In genomic region chr2:202322435-202322834, GRCh38 we compare ENCODE assay signal across 21 cellular contexts. TPM values are rescaled to one million over a fixed set of nuclear protein-coding genes. Genes with fewer than 3 reads are reported as not detected.
DNase-seq lines count a peak whose midpoint lies in the region; ATAC-seq, FAIRE-seq and TF ChIP-seq lines count a peak whose summit lies in the region.
"Had no signal": no experiment of that assay in that cellular context is flagged by ENCODE, and none has a peak within 500 bp of the region (broad histone marks: within the 10 kb centered on the region; RNA-seq: fewer than 3 reads in every experiment).

No MANE protein-coding gene starts in this region.

- H3K4me2 ChIP-seq in A549 (no peak overlapping the region), smooth muscle cell (no peak overlapping the region)
- H3K4me2 ChIP-seq: BLaER1 treated with 17β-estradiol and CSF1 and Interleukin-3, amounts not matched to agents 10 nM and 100 nM had no signal

- no peaks in the 10 kb centered on the region for H4K20me1 ChIP-seq in smooth muscle cell (ENCODE audit: low read depth)
- H4K20me1 ChIP-seq: BLaER1 treated with 17β-estradiol and CSF1 and Interleukin-3, amounts not matched to agents 10 nM and 100 nM had no signal

- H3K27me3 ChIP-seq in esophagus muscularis mucosa (no peaks in the 10 kb centered on the region), smooth muscle cell (ENCODE audit: low read depth) (no peaks in the 10 kb centered on the region)
- H3K27me3 ChIP-seq: BLaER1 treated with 17β-estradiol and CSF1 and Interleukin-3, amounts not matched to agents 10 nM and 100 nM had no signal

- peaks cover 2% of the 10 kb centered on the region for H3K4me1 Mint-ChIP-seq in T-helper 17 cell
- H3K4me1 Mint-ChIP-seq: B cell had no signal

- POLR2A ChIA-PET in A549 (lab: Yijun Ruan, JAX) = no interaction called here

- no peak for TF ChIP-seq CTCF in A549 (IDR thresholded peaks at IDR 0.05)
- TF ChIP-seq CTCF in esophagus muscularis mucosa (IDR thresholded peaks at IDR 0.05) = no peak
- TF ChIP-seq CTCF in smooth muscle cell (IDR thresholded peaks at IDR 0.05; ENCODE audit: borderline replicate concordance, insufficient read depth, poor library complexity, severe bottlenecking) = no peak

- no peak overlapping the region for H2AFZ ChIP-seq in smooth muscle cell (ENCODE audit: low read depth)

- no peaks in the 10 kb centered on the region for H3K9me3 ChIP-seq in A549
- H3K9me3 ChIP-seq in T-helper 17 cell (ENCODE audit: control insufficient read depth, low read length, poor library complexity, severe bottlenecking) = no peaks in the 10 kb centered on the region
- no peaks in the 10 kb centered on the region for H3K9me3 ChIP-seq in esophagus muscularis mucosa
- no peaks in the 10 kb centered on the region for H3K9me3 ChIP-seq in smooth muscle cell (replicated peaks; ENCODE audit: low read depth)
- H3K9me3 ChIP-seq: BLaER1 treated with 17β-estradiol and CSF1 and Interleukin-3, amounts not matched to agents 10 nM and 100 nM; Caco-2 had no signal

- TF ChIP-seq EP300 in A549 (IDR thresholded peaks at IDR 0.05) (no peak), esophagus muscularis mucosa (IDR thresholded peaks at IDR 0.05) (no peak)

- peaks cover 3% of the 10 kb centered on the region for H3K4me1 ChIP-seq in A549
- peaks cover 3 to 9% (median 9%) of the 10 kb centered on the region in 4 donors for H3K4me1 ChIP-seq in esophagus muscularis mucosa
- H3K4me1 ChIP-seq in smooth muscle cell (ENCODE audit: low read depth) = no peaks in the 10 kb centered on the region
- H3K4me1 ChIP-seq: Caco-2 had no signal

- TF ChIP-seq POLR2A in A549 (IDR thresholded peaks at IDR 0.05; ENCODE audit: low read length) (no peak), esophagus muscularis mucosa (IDR thresholded peaks at IDR 0.05; ENCODE audit: low read depth) (no peak)

- DNase-seq in A549 (ENCODE audit: low read depth in 1 of 2, low spot score in 1 of 2) = no peak
- DNase-seq in T-helper 17 cell = no peak
- peak; percentile 10 for DNase-seq in esophagus muscularis mucosa (ENCODE audit: extremely low spot score)
- DNase-seq in left lobe of liver (ENCODE audit: low spot score) = no peak
- DNase-seq in smooth muscle cell (lab: John Stamatoyannopoulos, UW; ENCODE audit: unreplicated experiment) = no peak
- DNase-seq: 8988T; AML-193; Caco-2; Calu3; CD4-positive, alpha-beta T cell; CD8-positive, alpha-beta T cell; DMS79 treated with DMSO at 0.1 percent for 48 hours; GF-D8 had no signal

- no peak overlapping the region for H3K27ac ChIP-seq in A549
- H3K27ac ChIP-seq in esophagus muscularis mucosa (replicated peaks in 1 of 4) = no peak overlapping the region
- H3K27ac ChIP-seq in smooth muscle cell (ENCODE audit: low read depth) = no peak overlapping the region
- H3K27ac ChIP-seq: BLaER1 treated with 17β-estradiol and CSF1 and Interleukin-3, amounts not matched to agents 10 nM and 100 nM; C4-2B had no signal

- peaks cover 5% of the 10 kb centered on the region for H3K36me3 Mint-ChIP-seq in T-helper 17 cell (ENCODE audit: low read depth)

- H3K27me3 Mint-ChIP-seq in T-helper 17 cell = no peaks in the 10 kb centered on the region
- H3K27me3 Mint-ChIP-seq: B cell; CD4-positive, alpha-beta T cell had no signal

- no peak overlapping the region for H3K4me3 ChIP-seq in A549
- H3K4me3 ChIP-seq in esophagus muscularis mucosa = no peak overlapping the region
- no peak overlapping the region for H3K4me3 ChIP-seq in smooth muscle cell
- H3K4me3 ChIP-seq: BLaER1 treated with 17β-estradiol and CSF1 and Interleukin-3, amounts not matched to agents 10 nM and 100 nM had no signal

- H3K79me2 ChIP-seq in smooth muscle cell (ENCODE audit: low read depth) = no peaks in the 10 kb centered on the region

- H3K4me3 Mint-ChIP-seq in T-helper 17 cell = no peak overlapping the region
- H3K4me3 Mint-ChIP-seq: B cell; CD4-positive, alpha-beta T cell; CD8-positive, alpha-beta T cell had no signal

- no peak overlapping the region for H3K9ac ChIP-seq in smooth muscle cell (ENCODE audit: low read depth)
- H3K9ac ChIP-seq: BLaER1 treated with 17β-estradiol and CSF1 and Interleukin-3, amounts not matched to agents 10 nM and 100 nM had no signal

- peaks cover 0 to 34% (median 9%) of the 10 kb centered on the region in 4 donors for H3K36me3 ChIP-seq in esophagus muscularis mucosa
- H3K36me3 ChIP-seq in smooth muscle cell (ENCODE audit: low read depth) = no peaks in the 10 kb centered on the region

- FAIRE-seq in A549 (lab: Jason Lieb, UNC) = no peak
- FAIRE-seq: A204.1, D721Med, G401.6, GM12891, GM19239 had no signal

- no peaks in the 10 kb centered on the region for H3F3A ChIP-seq in smooth muscle cell (ENCODE audit: low read depth)

- TF ChIP-seq RAD21 in A549 (conservative IDR thresholded peaks at IDR 0.05 in 1 of 2, IDR thresholded peaks at IDR 0.05 in 1 of 2) = no peak

- CTCF ChIA-PET in A549 (lab: Yijun Ruan, JAX) = interaction anchor here (1.2 kb wide), 1 partner anchor 14 kb away, joined by 3 read pairs; no protein-coding TSS in a partner anchor

- ATAC-seq in A549 (no peak), T-helper 17 cell (no peak), left lobe of liver (no peak)
- ATAC-seq: CD8-positive, alpha-beta T cell had no signal

- H3K27ac Mint-ChIP-seq in T-helper 17 cell = peak overlapping the region; percentile 45
- H3K27ac Mint-ChIP-seq: B cell; CD4-positive, alpha-beta T cell; CD8-positive, alpha-beta T cell had no signal

- 87% methylated on average over 3 of the region's 3 CpGs for WGBS in A549 (ENCODE audit: missing lambda C conversion rate)
- WGBS in esophagus muscularis mucosa = 97% methylated on average over 3 of the region's 3 CpGs
- WGBS in smooth muscle cell (ENCODE audit: low lambda C conversion rate) = 92% methylated on average over 3 of the region's 3 CpGs

- intact Hi-C loops in esophagus muscularis mucosa (cut with DNase I) = no loop called here

TF ChIP-seq in A549, 52 proteins besides CTCF, POLR2A, EP300 and RAD21:
- no peak for TF ChIP-seq FOXS1 (CRISPR knock-in tag; IDR thresholded peaks at IDR 0.05)
- no peak for TF ChIP-seq RCOR1 (IDR thresholded peaks at IDR 0.05; ENCODE audit: low read depth, low read length)
- no peak for TF ChIP-seq POLR2AphosphoS2 (conservative IDR thresholded peaks at IDR 0.05; ENCODE audit: low read length)
- TF ChIP-seq HMGXB4 (CRISPR knock-in tag; IDR thresholded peaks at IDR 0.05; ENCODE audit: borderline replicate concordance) = no peak
- TF ChIP-seq MAFK (IDR thresholded peaks at IDR 0.05; ENCODE audit: partially characterized antibody) = peak; percentile 56
- TF ChIP-seq ELK1 (IDR thresholded peaks at IDR 0.05; ENCODE audit: low read depth, low read length) = no peak

RNA-seq across cellular contexts. Expression of gene BMPR2, which starts 53.7 kb away (rescaled TPM):
- polyA plus RNA-seq in A549 (2011; rRNA removed) (46.3 and 48.8 TPM in 2 replicates), A549 (2017; fragmentation: RNase III; extraction: RNeasy Plus Mini Kit Qiagen cat#74134 plus additional on column Dnase treatment) (13.5 to 14.2 TPM (median 13.9 TPM) in 3 replicates), smooth muscle cell (21.5 and 26.4 TPM in 2 replicates)
- 7.1 and 8.4 TPM in 2 replicates for polyA plus RNA-seq in A549 (2012; cell fraction: cytosol; rRNA removed)
- polyA plus RNA-seq in A549 (2012; cell fraction: nucleus; rRNA removed) = 3.4 and 3.9 TPM in 2 replicates
- 80.1 and 85.5 TPM in 2 replicates for polyA minus RNA-seq in A549 (2011; rRNA and poly(A)+ RNA removed)
- total RNA-seq in T-helper 17 cell (10 to 100 TPM; 11.3 to 12.4 TPM), esophagus muscularis mucosa (10 to 100 TPM; 54.8 to 76.7 (median 67.7) TPM), left lobe of liver (15.0 TPM), smooth muscle cell (70.9 and 72.1 TPM in 2 replicates)

RNA-seq across cellular contexts. Expression of gene NOP58, which starts 56.9 kb away (rescaled TPM):
- polyA plus RNA-seq in A549 (2011; rRNA removed) (105 and 172 TPM in 2 replicates), A549 (2017; fragmentation: RNase III; extraction: RNeasy Plus Mini Kit Qiagen cat#74134 plus additional on column Dnase treatment) (106 to 132 TPM (median 112 TPM) in 3 replicates), smooth muscle cell (40.8 and 41.4 TPM in 2 replicates)
- polyA plus RNA-seq in A549 (2012; cell fraction: cytosol; rRNA removed) = 50.7 and 58.2 TPM in 2 replicates
- polyA plus RNA-seq in A549 (2012; cell fraction: nucleus; rRNA removed) = 57.8 and 104 TPM in 2 replicates
- 28.4 and 47.3 TPM in 2 replicates for polyA minus RNA-seq in A549 (2011; rRNA and poly(A)+ RNA removed)
- total RNA-seq in T-helper 17 cell (100 to 1,000 TPM; 253 to 273 TPM), esophagus muscularis mucosa (10 to 100 TPM; 15.6 to 46.6 (median 31.6) TPM), left lobe of liver (18.8 TPM), smooth muscle cell (47.4 and 51.4 TPM in 2 replicates)
